In genomic region chr6:33249732-33250625, GRCh38 we compare ENCODE assay signal across 8 cellular contexts. TPM values are rescaled to one million over a fixed set of nuclear protein-coding genes. Genes with fewer than 3 reads are reported as not detected.
DNase-seq lines count a peak whose midpoint lies in the region; ATAC-seq and TF ChIP-seq lines count a peak whose summit lies in the region.

No MANE protein-coding gene starts in this region.

- no peaks in the 10 kb centered on the region for H3K9me3 Mint-ChIP-seq in activated CD4-positive, alpha-beta T cell treated with anti-CD3 and anti-CD28 coated beads for 36 hours (ENCODE audit: low read depth)
- H3K9me3 Mint-ChIP-seq in type B pancreatic cell = no peaks in the 10 kb centered on the region

- peak overlapping the region; percentile 70 for H3K4me3 ChIP-seq in NT2/D1 (ENCODE audit: insufficient read length, low read depth)
- peak overlapping the region; percentile 69 for H3K4me3 ChIP-seq in lower lobe of right lung

- ATAC-seq in activated CD4-positive, alpha-beta T cell treated with anti-CD3 and anti-CD28 coated beads for 36 hours = no peak
- no peak for ATAC-seq in lower lobe of right lung

- no peaks in the 10 kb centered on the region for H3K9me3 ChIP-seq in NT2/D1 (ENCODE audit: insufficient read depth, low read length)
- no peaks in the 10 kb centered on the region for H3K9me3 ChIP-seq in lower lobe of right lung

- H3K27me3 Mint-ChIP-seq in activated CD4-positive, alpha-beta T cell treated with anti-CD3 and anti-CD28 coated beads for 36 hours = peaks cover 3% of the 10 kb centered on the region
- peaks cover 8% of the 10 kb centered on the region for H3K27me3 Mint-ChIP-seq in type B pancreatic cell

- peak overlapping the region; percentile 95 for H3K27ac Mint-ChIP-seq in activated CD4-positive, alpha-beta T cell treated with anti-CD3 and anti-CD28 coated beads for 36 hours
- H3K27ac Mint-ChIP-seq in type B pancreatic cell = peak overlapping the region; percentile 96

- peak; percentile 51 for DNase-seq in activated CD4-positive, alpha-beta T cell treated with anti-CD3 and anti-CD28 coated beads for 36 hours
- DNase-seq in activated CD4-positive, alpha-beta T cell treated with anti-CD3 and anti-CD28 coated beads for 4 hours = no peak
- DNase-seq in NT2/D1 (ENCODE audit: low read depth, low spot score) (no peak), lower lobe of right lung (no peak), type B pancreatic cell (ENCODE audit: extremely low spot score, unreplicated experiment) (no peak), NCI-H526 treated with DMSO at 0.1 percent for 48 hours (lab: John Stamatoyannopoulos, UW) (no peak), HT-29 (ENCODE audit: low spot score) (no peak)

- H3K36me3 Mint-ChIP-seq in activated CD4-positive, alpha-beta T cell treated with anti-CD3 and anti-CD28 coated beads for 36 hours (ENCODE audit: low read depth) = peaks cover 23% of the 10 kb centered on the region
- H3K36me3 Mint-ChIP-seq in type B pancreatic cell = peaks cover 16% of the 10 kb centered on the region

- POLR2A ChIA-PET in activated CD4-positive, alpha-beta T cell treated with anti-CD3 and anti-CD28 coated beads for 36 hours (lab: Charles Lee) = interaction anchor here (0.6 to 2.9 kb wide), 14 partner anchors 22 to 1258 kb away, joined by 3 to 19 read pairs (median 5); partner anchors contain the start of genes B3GALT4, HSD17B8, PFDN6 and RING1

- H3K27me3 ChIP-seq in NT2/D1 (ENCODE audit: insufficient read depth, insufficient read length) (peaks cover 18% of the 10 kb centered on the region), lower lobe of right lung (ENCODE audit: low read depth) (no peaks in the 10 kb centered on the region)

- peak overlapping the region; percentile 96 for H3K9ac ChIP-seq in NT2/D1 (ENCODE audit: insufficient read length, low read depth)

- CTCF ChIA-PET in activated CD4-positive, alpha-beta T cell treated with anti-CD3 and anti-CD28 coated beads for 36 hours (lab: Charles Lee) = interaction anchor here (0.6 to 8.3 kb wide), 22 partner anchors 11 to 940 kb away, joined by 3 to 77 read pairs (median 6); partner anchors contain the start of genes B3GALT4, PFDN6, RING1 and RPS18

- peak overlapping the region; percentile 96 for H3K27ac ChIP-seq in cingulate gyrus (ENCODE audit: low read depth, low read length)
- peak overlapping the region; percentile 92 for H3K27ac ChIP-seq in lower lobe of right lung

- H3K36me3 ChIP-seq in NT2/D1 (ENCODE audit: insufficient read depth, insufficient read length, low read length) = peaks cover 16% of the 10 kb centered on the region
- peaks cover 32% of the 10 kb centered on the region for H3K36me3 ChIP-seq in lower lobe of right lung

- TF ChIP-seq CTCF in lower lobe of right lung (IDR thresholded peaks at IDR 0.05) (no peak), type B pancreatic cell (conservative IDR thresholded peaks at IDR 0.05) (no peak)

- peaks cover 41% of the 10 kb centered on the region for H3K4me1 Mint-ChIP-seq in activated CD4-positive, alpha-beta T cell treated with anti-CD3 and anti-CD28 coated beads for 36 hours
- peaks cover 28% of the 10 kb centered on the region for H3K4me1 Mint-ChIP-seq in type B pancreatic cell (ENCODE audit: unreplicated experiment)

- peak overlapping the region; percentile 91 for H3K4me3 Mint-ChIP-seq in activated CD4-positive, alpha-beta T cell treated with anti-CD3 and anti-CD28 coated beads for 36 hours
- peak overlapping the region; percentile 95 for H3K4me3 Mint-ChIP-seq in type B pancreatic cell

- peaks cover 3% of the 10 kb centered on the region for H3K4me1 ChIP-seq in NT2/D1 (ENCODE audit: insufficient read depth, insufficient read length)
- peaks cover 28% of the 10 kb centered on the region for H3K4me1 ChIP-seq in lower lobe of right lung

- intact Hi-C loops in activated CD4-positive, alpha-beta T cell treated with anti-CD3 and anti-CD28 coated beads for 36 hours (cut with DNase I, micrococcal nuclease) = loop anchor here (1.0 to 2.0 kb wide), 13 partner anchors 21 to 397 kb away; partner anchors contain the start of genes VPS52 (in 2 of the 2), KIFC1 (in 1 of the 2), PFDN6 (in 1 of the 2) and RING1 (in 1 of the 2)
- intact Hi-C loops in lower lobe of right lung (cut with DNase I) = no loop called here

RNA-seq across cellular contexts. Expression of gene VPS52, which starts 21.7 kb away (rescaled TPM):
- total RNA-seq in activated CD4-positive, alpha-beta T cell treated with anti-CD3 and anti-CD28 coated beads for 36 hours = 10 to 100 TPM; 35.6 to 45.2 TPM
- total RNA-seq in lower lobe of right lung = 59.7 TPM
- total RNA-seq in type B pancreatic cell (ENCODE audit: low replicate concordance) = 54.7 and 62.4 TPM in 2 replicates
- 39.4 and 48.5 TPM in 2 replicates for total RNA-seq in HT-29 (2014; rRNA removed; shearing (Covaris generic))

RNA-seq across cellular contexts. Expression of gene RPS18, which starts 21.9 kb away (rescaled TPM):
- total RNA-seq in activated CD4-positive, alpha-beta T cell treated with anti-CD3 and anti-CD28 coated beads for 36 hours = 1,000 to 10,000 TPM; 2,706 to 4,631 TPM
- total RNA-seq in lower lobe of right lung = 1,662 TPM
- total RNA-seq in type B pancreatic cell (ENCODE audit: low replicate concordance) = 3,043 and 3,480 TPM in 2 replicates
- total RNA-seq in HT-29 (2014; rRNA removed; shearing (Covaris generic)) = 3,486 and 3,632 TPM in 2 replicates

RNA-seq across cellular contexts. Expression of gene B3GALT4, which starts 26.9 kb away (rescaled TPM):
- total RNA-seq in activated CD4-positive, alpha-beta T cell treated with anti-CD3 and anti-CD28 coated beads for 36 hours = 1 to 10 TPM; 2.8 to 3.5 TPM
- total RNA-seq in lower lobe of right lung (19.6 TPM), type B pancreatic cell (ENCODE audit: low replicate concordance) (10.1 and 22.2 TPM in 2 replicates)
- total RNA-seq in HT-29 (2014; rRNA removed; shearing (Covaris generic)) = 10.6 and 14.1 TPM in 2 replicates

RNA-seq across cellular contexts. Expression of gene WDR46, which starts 39.1 kb away (rescaled TPM):
- total RNA-seq in activated CD4-positive, alpha-beta T cell treated with anti-CD3 and anti-CD28 coated beads for 36 hours = 10 to 100 TPM; 63.5 to 69.4 TPM
- total RNA-seq in lower lobe of right lung = 34.4 TPM
- total RNA-seq in type B pancreatic cell (ENCODE audit: low replicate concordance) = 53.1 and 67.4 TPM in 2 replicates
- total RNA-seq in HT-29 (2014; rRNA removed; shearing (Covaris generic)) = 79.0 and 92.2 TPM in 2 replicates

RNA-seq across cellular contexts. Expression of gene PFDN6, which starts 39.4 kb away (rescaled TPM):
- total RNA-seq in activated CD4-positive, alpha-beta T cell treated with anti-CD3 and anti-CD28 coated beads for 36 hours = 10 to 100 TPM; 65.4 to 96.9 TPM
- total RNA-seq in lower lobe of right lung = 32.9 TPM
- 52.9 and 54.5 TPM in 2 replicates for total RNA-seq in type B pancreatic cell (ENCODE audit: low replicate concordance)
- total RNA-seq in HT-29 (2014; rRNA removed; shearing (Covaris generic)) = 86.8 and 90.7 TPM in 2 replicates
